In the genomic region with DNA sequence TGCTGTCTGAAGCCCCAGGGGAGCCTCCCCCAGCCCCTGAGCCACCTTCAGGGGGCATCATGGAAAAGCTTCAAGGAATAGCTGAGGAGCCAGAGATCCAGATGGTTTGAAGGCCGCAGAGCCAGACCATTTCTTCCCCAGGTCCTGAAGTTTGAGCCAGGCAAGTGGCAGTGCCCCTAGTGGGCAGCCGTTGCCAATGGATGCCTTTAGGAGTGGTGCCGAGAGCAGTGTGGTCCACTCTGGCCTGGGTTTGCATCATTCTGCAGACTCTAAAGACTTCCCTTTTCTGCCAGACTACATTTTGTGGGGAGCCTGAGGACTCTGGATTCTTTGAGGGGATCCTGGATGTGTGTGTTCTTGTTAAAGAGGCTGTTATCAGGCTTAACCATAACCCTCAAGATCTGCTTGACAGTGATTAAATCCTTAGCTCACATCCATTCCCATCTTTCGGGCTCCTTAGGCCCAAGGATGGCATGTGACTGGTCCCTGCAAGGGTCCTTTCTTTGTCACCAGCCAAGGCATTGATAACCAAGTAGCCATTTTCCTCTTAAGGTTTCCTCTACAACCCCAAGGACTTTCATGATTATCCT, we compare ENCODE assay signal across 1 cellular context.
TF ChIP-seq lines count a peak whose summit lies in the region.

No MANE protein-coding gene starts in this region.

TF ChIP-seq in GM23338, 12 proteins besides CTCF, POLR2A, EP300 and RAD21 (continued from another document):
- TF ChIP-seq, protein P1, sequence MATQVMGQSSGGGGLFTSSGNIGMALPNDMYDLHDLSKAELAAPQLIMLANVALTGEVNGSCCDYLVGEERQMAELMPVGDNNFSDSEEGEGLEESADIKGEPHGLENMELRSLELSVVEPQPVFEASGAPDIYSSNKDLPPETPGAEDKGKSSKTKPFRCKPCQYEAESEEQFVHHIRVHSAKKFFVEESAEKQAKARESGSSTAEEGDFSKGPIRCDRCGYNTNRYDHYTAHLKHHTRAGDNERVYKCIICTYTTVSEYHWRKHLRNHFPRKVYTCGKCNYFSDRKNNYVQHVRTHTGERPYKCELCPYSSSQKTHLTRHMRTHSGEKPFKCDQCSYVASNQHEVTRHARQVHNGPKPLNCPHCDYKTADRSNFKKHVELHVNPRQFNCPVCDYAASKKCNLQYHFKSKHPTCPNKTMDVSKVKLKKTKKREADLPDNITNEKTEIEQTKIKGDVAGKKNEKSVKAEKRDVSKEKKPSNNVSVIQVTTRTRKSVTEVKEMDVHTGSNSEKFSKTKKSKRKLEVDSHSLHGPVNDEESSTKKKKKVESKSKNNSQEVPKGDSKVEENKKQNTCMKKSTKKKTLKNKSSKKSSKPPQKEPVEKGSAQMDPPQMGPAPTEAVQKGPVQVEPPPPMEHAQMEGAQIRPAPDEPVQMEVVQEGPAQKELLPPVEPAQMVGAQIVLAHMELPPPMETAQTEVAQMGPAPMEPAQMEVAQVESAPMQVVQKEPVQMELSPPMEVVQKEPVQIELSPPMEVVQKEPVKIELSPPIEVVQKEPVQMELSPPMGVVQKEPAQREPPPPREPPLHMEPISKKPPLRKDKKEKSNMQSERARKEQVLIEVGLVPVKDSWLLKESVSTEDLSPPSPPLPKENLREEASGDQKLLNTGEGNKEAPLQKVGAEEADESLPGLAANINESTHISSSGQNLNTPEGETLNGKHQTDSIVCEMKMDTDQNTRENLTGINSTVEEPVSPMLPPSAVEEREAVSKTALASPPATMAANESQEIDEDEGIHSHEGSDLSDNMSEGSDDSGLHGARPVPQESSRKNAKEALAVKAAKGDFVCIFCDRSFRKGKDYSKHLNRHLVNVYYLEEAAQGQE (IDR thresholded peaks at IDR 0.05; ENCODE audit: unreplicated experiment): no peak
- TF ChIP-seq CREB1 (CRISPR knock-in tag; IDR thresholded peaks at IDR 0.05; ENCODE audit: low read depth) (no peak), ZNF331 (CRISPR knock-in tag; IDR thresholded peaks at IDR 0.05; ENCODE audit: low read depth) (no peak), POLR2AphosphoS5 (IDR thresholded peaks at IDR 0.05; ENCODE audit: low read depth) (no peak), STAT1 (IDR thresholded peaks at IDR 0.05; ENCODE audit: unreplicated experiment) (no peak), EZH2 (IDR thresholded peaks at IDR 0.05; ENCODE audit: low read depth, unreplicated experiment) (no peak)
- TF ChIP-seq, protein P2, sequence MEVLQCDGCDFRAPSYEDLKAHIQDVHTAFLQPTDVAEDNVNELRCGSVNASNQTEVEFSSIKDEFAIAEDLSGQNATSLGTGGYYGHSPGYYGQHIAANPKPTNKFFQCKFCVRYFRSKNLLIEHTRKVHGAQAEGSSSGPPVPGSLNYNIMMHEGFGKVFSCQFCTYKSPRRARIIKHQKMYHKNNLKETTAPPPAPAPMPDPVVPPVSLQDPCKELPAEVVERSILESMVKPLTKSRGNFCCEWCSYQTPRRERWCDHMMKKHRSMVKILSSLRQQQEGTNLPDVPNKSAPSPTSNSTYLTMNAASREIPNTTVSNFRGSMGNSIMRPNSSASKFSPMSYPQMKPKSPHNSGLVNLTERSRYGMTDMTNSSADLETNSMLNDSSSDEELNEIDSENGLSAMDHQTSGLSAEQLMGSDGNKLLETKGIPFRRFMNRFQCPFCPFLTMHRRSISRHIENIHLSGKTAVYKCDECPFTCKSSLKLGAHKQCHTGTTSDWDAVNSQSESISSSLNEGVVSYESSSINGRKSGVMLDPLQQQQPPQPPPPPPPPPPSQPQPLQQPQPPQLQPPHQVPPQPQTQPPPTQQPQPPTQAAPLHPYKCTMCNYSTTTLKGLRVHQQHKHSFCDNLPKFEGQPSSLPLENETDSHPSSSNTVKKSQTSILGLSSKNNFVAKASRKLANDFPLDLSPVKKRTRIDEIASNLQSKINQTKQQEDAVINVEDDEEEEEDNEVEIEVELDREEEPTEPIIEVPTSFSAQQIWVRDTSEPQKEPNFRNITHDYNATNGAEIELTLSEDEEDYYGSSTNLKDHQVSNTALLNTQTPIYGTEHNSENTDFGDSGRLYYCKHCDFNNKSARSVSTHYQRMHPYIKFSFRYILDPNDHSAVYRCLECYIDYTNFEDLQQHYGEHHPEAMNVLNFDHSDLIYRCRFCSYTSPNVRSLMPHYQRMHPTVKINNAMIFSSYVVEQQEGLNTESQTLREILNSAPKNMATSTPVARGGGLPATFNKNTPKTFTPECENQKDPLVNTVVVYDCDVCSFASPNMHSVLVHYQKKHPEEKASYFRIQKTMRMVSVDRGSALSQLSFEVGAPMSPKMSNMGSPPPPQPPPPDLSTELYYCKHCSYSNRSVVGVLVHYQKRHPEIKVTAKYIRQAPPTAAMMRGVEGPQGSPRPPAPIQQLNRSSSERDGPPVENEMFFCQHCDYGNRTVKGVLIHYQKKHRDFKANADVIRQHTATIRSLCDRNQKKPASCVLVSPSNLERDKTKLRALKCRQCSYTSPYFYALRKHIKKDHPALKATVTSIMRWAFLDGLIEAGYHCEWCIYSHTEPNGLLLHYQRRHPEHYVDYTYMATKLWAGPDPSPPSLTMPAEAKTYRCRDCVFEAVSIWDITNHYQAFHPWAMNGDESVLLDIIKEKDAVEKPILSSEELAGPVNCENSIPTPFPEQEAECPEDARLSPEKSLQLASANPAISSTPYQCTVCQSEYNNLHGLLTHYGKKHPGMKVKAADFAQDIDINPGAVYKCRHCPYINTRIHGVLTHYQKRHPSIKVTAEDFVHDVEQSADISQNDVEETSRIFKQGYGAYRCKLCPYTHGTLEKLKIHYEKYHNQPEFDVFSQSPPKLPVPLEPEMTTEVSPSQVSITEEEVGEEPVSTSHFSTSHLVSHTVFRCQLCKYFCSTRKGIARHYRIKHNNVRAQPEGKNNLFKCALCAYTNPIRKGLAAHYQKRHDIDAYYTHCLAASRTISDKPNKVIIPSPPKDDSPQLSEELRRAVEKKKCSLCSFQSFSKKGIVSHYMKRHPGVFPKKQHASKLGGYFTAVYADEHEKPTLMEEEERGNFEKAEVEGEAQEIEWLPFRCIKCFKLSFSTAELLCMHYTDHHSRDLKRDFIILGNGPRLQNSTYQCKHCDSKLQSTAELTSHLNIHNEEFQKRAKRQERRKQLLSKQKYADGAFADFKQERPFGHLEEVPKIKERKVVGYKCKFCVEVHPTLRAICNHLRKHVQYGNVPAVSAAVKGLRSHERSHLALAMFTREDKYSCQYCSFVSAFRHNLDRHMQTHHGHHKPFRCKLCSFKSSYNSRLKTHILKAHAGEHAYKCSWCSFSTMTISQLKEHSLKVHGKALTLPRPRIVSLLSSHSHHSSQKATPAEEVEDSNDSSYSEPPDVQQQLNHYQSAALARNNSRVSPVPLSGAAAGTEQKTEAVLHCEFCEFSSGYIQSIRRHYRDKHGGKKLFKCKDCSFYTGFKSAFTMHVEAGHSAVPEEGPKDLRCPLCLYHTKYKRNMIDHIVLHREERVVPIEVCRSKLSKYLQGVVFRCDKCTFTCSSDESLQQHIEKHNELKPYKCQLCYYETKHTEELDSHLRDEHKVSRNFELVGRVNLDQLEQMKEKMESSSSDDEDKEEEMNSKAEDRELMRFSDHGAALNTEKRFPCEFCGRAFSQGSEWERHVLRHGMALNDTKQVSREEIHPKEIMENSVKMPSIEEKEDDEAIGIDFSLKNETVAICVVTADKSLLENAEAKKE (CRISPR knock-in tag; IDR thresholded peaks at IDR 0.05): no peak
- TF ChIP-seq, protein P3, sequence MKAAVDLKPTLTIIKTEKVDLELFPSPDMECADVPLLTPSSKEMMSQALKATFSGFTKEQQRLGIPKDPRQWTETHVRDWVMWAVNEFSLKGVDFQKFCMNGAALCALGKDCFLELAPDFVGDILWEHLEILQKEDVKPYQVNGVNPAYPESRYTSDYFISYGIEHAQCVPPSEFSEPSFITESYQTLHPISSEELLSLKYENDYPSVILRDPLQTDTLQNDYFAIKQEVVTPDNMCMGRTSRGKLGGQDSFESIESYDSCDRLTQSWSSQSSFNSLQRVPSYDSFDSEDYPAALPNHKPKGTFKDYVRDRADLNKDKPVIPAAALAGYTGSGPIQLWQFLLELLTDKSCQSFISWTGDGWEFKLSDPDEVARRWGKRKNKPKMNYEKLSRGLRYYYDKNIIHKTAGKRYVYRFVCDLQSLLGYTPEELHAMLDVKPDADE (IDR thresholded peaks at IDR 0.05): no peak
